ENCODE assay signal across 1 cellular context in the genomic region with DNA sequence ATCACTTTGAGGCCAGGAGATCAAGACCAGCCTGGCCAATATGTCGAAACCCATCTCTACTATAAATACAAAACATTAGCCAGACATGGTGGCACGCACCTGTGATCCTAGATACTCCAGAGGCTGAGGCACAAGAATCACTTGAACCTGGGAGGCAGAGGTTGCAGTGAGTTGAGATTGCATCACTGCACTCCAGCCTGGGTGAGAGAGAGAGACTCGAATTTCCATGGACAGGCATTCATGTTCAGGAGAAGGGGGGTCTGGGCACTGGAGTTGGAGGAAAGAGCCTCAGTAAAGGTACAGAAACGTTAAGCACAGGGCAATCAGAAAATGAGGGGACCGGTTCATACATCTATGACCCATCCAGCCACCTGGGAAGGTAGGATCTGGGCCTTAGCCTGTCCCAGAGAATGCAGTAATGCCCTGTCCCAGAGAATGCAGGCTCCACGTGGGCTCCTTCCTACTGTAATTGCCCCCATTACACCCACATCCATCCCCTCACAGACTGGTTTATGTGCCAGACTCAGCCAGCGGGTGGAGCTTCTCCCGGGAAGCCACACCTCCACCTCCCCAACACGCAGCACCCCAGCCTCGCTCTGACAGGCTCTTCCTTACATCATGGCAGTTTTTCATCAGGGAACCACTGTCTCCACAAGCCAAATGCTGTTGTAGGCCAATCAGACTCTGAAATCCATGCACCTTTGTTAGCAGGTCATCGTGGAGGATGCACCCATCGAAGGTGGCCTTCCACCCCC.
TF ChIP-seq lines count a peak whose summit lies in the region.

No MANE protein-coding gene starts in this region.

TF ChIP-seq in GM23338, 12 proteins besides CTCF, POLR2A, EP300 and RAD21:
- TF ChIP-seq, protein P1, sequence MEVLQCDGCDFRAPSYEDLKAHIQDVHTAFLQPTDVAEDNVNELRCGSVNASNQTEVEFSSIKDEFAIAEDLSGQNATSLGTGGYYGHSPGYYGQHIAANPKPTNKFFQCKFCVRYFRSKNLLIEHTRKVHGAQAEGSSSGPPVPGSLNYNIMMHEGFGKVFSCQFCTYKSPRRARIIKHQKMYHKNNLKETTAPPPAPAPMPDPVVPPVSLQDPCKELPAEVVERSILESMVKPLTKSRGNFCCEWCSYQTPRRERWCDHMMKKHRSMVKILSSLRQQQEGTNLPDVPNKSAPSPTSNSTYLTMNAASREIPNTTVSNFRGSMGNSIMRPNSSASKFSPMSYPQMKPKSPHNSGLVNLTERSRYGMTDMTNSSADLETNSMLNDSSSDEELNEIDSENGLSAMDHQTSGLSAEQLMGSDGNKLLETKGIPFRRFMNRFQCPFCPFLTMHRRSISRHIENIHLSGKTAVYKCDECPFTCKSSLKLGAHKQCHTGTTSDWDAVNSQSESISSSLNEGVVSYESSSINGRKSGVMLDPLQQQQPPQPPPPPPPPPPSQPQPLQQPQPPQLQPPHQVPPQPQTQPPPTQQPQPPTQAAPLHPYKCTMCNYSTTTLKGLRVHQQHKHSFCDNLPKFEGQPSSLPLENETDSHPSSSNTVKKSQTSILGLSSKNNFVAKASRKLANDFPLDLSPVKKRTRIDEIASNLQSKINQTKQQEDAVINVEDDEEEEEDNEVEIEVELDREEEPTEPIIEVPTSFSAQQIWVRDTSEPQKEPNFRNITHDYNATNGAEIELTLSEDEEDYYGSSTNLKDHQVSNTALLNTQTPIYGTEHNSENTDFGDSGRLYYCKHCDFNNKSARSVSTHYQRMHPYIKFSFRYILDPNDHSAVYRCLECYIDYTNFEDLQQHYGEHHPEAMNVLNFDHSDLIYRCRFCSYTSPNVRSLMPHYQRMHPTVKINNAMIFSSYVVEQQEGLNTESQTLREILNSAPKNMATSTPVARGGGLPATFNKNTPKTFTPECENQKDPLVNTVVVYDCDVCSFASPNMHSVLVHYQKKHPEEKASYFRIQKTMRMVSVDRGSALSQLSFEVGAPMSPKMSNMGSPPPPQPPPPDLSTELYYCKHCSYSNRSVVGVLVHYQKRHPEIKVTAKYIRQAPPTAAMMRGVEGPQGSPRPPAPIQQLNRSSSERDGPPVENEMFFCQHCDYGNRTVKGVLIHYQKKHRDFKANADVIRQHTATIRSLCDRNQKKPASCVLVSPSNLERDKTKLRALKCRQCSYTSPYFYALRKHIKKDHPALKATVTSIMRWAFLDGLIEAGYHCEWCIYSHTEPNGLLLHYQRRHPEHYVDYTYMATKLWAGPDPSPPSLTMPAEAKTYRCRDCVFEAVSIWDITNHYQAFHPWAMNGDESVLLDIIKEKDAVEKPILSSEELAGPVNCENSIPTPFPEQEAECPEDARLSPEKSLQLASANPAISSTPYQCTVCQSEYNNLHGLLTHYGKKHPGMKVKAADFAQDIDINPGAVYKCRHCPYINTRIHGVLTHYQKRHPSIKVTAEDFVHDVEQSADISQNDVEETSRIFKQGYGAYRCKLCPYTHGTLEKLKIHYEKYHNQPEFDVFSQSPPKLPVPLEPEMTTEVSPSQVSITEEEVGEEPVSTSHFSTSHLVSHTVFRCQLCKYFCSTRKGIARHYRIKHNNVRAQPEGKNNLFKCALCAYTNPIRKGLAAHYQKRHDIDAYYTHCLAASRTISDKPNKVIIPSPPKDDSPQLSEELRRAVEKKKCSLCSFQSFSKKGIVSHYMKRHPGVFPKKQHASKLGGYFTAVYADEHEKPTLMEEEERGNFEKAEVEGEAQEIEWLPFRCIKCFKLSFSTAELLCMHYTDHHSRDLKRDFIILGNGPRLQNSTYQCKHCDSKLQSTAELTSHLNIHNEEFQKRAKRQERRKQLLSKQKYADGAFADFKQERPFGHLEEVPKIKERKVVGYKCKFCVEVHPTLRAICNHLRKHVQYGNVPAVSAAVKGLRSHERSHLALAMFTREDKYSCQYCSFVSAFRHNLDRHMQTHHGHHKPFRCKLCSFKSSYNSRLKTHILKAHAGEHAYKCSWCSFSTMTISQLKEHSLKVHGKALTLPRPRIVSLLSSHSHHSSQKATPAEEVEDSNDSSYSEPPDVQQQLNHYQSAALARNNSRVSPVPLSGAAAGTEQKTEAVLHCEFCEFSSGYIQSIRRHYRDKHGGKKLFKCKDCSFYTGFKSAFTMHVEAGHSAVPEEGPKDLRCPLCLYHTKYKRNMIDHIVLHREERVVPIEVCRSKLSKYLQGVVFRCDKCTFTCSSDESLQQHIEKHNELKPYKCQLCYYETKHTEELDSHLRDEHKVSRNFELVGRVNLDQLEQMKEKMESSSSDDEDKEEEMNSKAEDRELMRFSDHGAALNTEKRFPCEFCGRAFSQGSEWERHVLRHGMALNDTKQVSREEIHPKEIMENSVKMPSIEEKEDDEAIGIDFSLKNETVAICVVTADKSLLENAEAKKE (CRISPR knock-in tag; IDR thresholded peaks at IDR 0.05) = no peak
- TF ChIP-seq ZNF331 (CRISPR knock-in tag; IDR thresholded peaks at IDR 0.05; ENCODE audit: low read depth) = no peak
- TF ChIP-seq NANOG (IDR thresholded peaks at IDR 0.05; ENCODE audit: borderline replicate concordance) = no peak
- TF ChIP-seq, protein P2, sequence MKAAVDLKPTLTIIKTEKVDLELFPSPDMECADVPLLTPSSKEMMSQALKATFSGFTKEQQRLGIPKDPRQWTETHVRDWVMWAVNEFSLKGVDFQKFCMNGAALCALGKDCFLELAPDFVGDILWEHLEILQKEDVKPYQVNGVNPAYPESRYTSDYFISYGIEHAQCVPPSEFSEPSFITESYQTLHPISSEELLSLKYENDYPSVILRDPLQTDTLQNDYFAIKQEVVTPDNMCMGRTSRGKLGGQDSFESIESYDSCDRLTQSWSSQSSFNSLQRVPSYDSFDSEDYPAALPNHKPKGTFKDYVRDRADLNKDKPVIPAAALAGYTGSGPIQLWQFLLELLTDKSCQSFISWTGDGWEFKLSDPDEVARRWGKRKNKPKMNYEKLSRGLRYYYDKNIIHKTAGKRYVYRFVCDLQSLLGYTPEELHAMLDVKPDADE (IDR thresholded peaks at IDR 0.05) = no peak
- TF ChIP-seq, protein P3, sequence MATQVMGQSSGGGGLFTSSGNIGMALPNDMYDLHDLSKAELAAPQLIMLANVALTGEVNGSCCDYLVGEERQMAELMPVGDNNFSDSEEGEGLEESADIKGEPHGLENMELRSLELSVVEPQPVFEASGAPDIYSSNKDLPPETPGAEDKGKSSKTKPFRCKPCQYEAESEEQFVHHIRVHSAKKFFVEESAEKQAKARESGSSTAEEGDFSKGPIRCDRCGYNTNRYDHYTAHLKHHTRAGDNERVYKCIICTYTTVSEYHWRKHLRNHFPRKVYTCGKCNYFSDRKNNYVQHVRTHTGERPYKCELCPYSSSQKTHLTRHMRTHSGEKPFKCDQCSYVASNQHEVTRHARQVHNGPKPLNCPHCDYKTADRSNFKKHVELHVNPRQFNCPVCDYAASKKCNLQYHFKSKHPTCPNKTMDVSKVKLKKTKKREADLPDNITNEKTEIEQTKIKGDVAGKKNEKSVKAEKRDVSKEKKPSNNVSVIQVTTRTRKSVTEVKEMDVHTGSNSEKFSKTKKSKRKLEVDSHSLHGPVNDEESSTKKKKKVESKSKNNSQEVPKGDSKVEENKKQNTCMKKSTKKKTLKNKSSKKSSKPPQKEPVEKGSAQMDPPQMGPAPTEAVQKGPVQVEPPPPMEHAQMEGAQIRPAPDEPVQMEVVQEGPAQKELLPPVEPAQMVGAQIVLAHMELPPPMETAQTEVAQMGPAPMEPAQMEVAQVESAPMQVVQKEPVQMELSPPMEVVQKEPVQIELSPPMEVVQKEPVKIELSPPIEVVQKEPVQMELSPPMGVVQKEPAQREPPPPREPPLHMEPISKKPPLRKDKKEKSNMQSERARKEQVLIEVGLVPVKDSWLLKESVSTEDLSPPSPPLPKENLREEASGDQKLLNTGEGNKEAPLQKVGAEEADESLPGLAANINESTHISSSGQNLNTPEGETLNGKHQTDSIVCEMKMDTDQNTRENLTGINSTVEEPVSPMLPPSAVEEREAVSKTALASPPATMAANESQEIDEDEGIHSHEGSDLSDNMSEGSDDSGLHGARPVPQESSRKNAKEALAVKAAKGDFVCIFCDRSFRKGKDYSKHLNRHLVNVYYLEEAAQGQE (IDR thresholded peaks at IDR 0.05; ENCODE audit: unreplicated experiment) = no peak
- TF ChIP-seq CREB1 (CRISPR knock-in tag; IDR thresholded peaks at IDR 0.05; ENCODE audit: low read depth) = no peak
- TF ChIP-seq POLR2AphosphoS5 (IDR thresholded peaks at IDR 0.05; ENCODE audit: low read depth) = no peak
- no peak for TF ChIP-seq EZH2phosphoT487 (IDR thresholded peaks at IDR 0.05; ENCODE audit: unreplicated experiment)
- no peak for TF ChIP-seq STAT1 (IDR thresholded peaks at IDR 0.05; ENCODE audit: unreplicated experiment)
- TF ChIP-seq EZH2 (IDR thresholded peaks at IDR 0.05; ENCODE audit: low read depth, unreplicated experiment) = no peak
- no peak for TF ChIP-seq ZNF114 (CRISPR knock-in tag; IDR thresholded peaks at IDR 0.05)
- TF ChIP-seq JUNB (IDR thresholded peaks at IDR 0.05; ENCODE audit: unreplicated experiment) = no peak
